13 cellular contexts compared by ENCODE assay signal in genomic region chr1:194024659-194025058, GRCh38.
A peak's percentile ranks its signal among the peaks of the same experiment; 100 is the strongest.
DNase-seq lines count a peak whose midpoint lies in the region; TF ChIP-seq lines count a peak whose summit lies in the region.
"Had no signal": no experiment of that assay in that cellular context is flagged by ENCODE, and none has a peak within 500 bp of the region (broad histone marks: within the 10 kb centered on the region; RNA-seq: fewer than 3 reads in every experiment).

No MANE protein-coding gene starts in this region.

- H3K9ac ChIP-seq in mesendoderm (ENCODE audit: low read length), result no peak overlapping the region

- no peak overlapping the region for H2AK5ac ChIP-seq in mesendoderm (ENCODE audit: low read length)

- H3K18ac ChIP-seq in mesendoderm (ENCODE audit: low read length), result no peak overlapping the region

- no peak overlapping the region for H3K4ac ChIP-seq in mesendoderm (ENCODE audit: low read depth, low read length)

- H3K56ac ChIP-seq in mesendoderm (ENCODE audit: low read length), result no peak overlapping the region

- H3K4me3 ChIP-seq in astrocyte of the spinal cord (ENCODE audit: low read depth, low read length) (no peak overlapping the region), mesendoderm (ENCODE audit: low read length) (no peak overlapping the region)
- H3K4me3 ChIP-seq: HAP-1 had no signal

- H3K23ac ChIP-seq in mesendoderm (ENCODE audit: low read length), result no peak overlapping the region

- H3K27ac ChIP-seq in mesendoderm (ENCODE audit: low read depth, low read length), result no peak overlapping the region
- H3K27ac ChIP-seq: 22Rv1 had no signal

- no peak for TF ChIP-seq CTCF in astrocyte of the spinal cord (IDR thresholded peaks at IDR 0.05; ENCODE audit: low read depth, low read length)

- no peaks in the 10 kb centered on the region for H3K4me1 ChIP-seq in mesendoderm (ENCODE audit: control insufficient read depth, low read depth, low read length)
- H3K4me1 ChIP-seq: HAP-1 had no signal

- H3K36me3 ChIP-seq in mesendoderm (ENCODE audit: control insufficient read depth, insufficient read depth, low read length), result no peaks in the 10 kb centered on the region
- H3K36me3 ChIP-seq: HAP-1 had no signal

- H3K27me3 ChIP-seq in mesendoderm (ENCODE audit: insufficient read depth, low read length, poor library complexity), result no peaks in the 10 kb centered on the region

- peak; percentile 2 for DNase-seq in DMS 273 (lab: John Stamatoyannopoulos, UW; ENCODE audit: unreplicated experiment)
- DNase-seq in DMS 273 treated with DMSO at 0.1 percent for 48 hours (lab: John Stamatoyannopoulos, UW), result no peak
- DNase-seq in NCI-H2107 (lab: John Stamatoyannopoulos, UW), result peak; percentile 53
- peak; percentile 86 for DNase-seq in astrocyte of the spinal cord (ENCODE audit: low read depth, low spot score)
- peak; percentile 81 for DNase-seq in kidney glomerular epithelial cell (lab: John Stamatoyannopoulos, UW)
- DNase-seq in globus pallidus (ENCODE audit: low spot score), result no peak
- DNase-seq in mesendoderm, result no peak
- DNase-seq in stimulated activated CD4-positive, alpha-beta T cell treated with anti-CD3 and anti-CD28 coated beads, Interleukin-4, amount 100 ng/mL, for 24 hours, result no peak
- DNase-seq: activated B cell treated with CpG ODN at 0.5 μM for 24 hours; cortex of kidney; stimulated activated CD4-positive, alpha-beta T cell treated with anti-CD3 and anti-CD28 coated beads, Interleukin-2, amount 100 ng/mL, for 24 hours had no signal

- no peak overlapping the region for H3K4me2 ChIP-seq in mesendoderm (ENCODE audit: low read length)

- no peak overlapping the region for H4K5ac ChIP-seq in mesendoderm (ENCODE audit: low read length)

- H3K79me1 ChIP-seq in mesendoderm (ENCODE audit: low read length), result no peaks in the 10 kb centered on the region

- H2BK120ac ChIP-seq in mesendoderm (ENCODE audit: low read depth, low read length), result no peak overlapping the region

- H4K8ac ChIP-seq in mesendoderm (ENCODE audit: low read depth, low read length), result no peak overlapping the region

- H3K79me2 ChIP-seq in mesendoderm (ENCODE audit: control insufficient read depth, insufficient read depth, low read length), result no peaks in the 10 kb centered on the region

- in situ Hi-C loops in astrocyte of the spinal cord (cut with HindIII; ENCODE audit: low sequenced_read_pairs), result no loop called here

- no peak overlapping the region for H2BK15ac ChIP-seq in mesendoderm (replicated peaks; ENCODE audit: low read depth)

- H2BK5ac ChIP-seq in mesendoderm (ENCODE audit: low read length), result no peak overlapping the region

- no CpG with 5 or more reads among the region's 2 CpGs for WGBS in mesendoderm (ENCODE audit: extremely low coverage, insufficient coverage, low lambda C conversion rate)

Comparison
In these comparisons a context has a peak if more than half of its experiments do, and no peak if none do; other contexts are left out.
1. DNase-seq: peak in DMS 273 (single experiment), NCI-H2107 (single experiment), astrocyte of the spinal cord (single experiment) and kidney glomerular epithelial cell (single experiment); none in DMS 273 treated with DMSO at 0.1 percent for 48 hours (single experiment), globus pallidus (single experiment), mesendoderm (single experiment) and stimulated activated CD4-positive, alpha-beta T cell treated with anti-CD3 and anti-CD28 coated beads, Interleukin-4, amount 100 ng/mL, for 24 hours (single experiment).